23 cellular contexts compared by ENCODE assay signal in genomic region chr1:26411624-26412074, GRCh38. TPM values are rescaled to one million over a fixed set of nuclear protein-coding genes. Genes with fewer than 3 reads are reported as not detected.
DNase-seq lines count a peak whose midpoint lies in the region; ATAC-seq, FAIRE-seq and TF ChIP-seq lines count a peak whose summit lies in the region.
"Had no signal": no experiment of that assay in that cellular context is flagged by ENCODE, and none has a peak within 500 bp of the region (broad histone marks: within the 10 kb centered on the region; RNA-seq: fewer than 3 reads in every experiment).

No MANE protein-coding gene starts in this region.

- DNase-seq in WERI-Rb-1 = no peak
- no peak for DNase-seq in GM03348 (ENCODE audit: low spot score)
- no peak for DNase-seq in left cardiac atrium
- no peak for DNase-seq in HPDE6-E6E7 (ENCODE audit: extremely low spot score)
- DNase-seq: activated CD4-positive, CD25-positive, alpha-beta regulatory T cell treated with anti-CD3 and anti-CD28 coated beads, Interleukin-2, amount 50 U/mL, for 72 hours; activated CD8-positive, alpha-beta memory T cell treated with anti-CD3 and anti-CD28 coated beads for 24 hours; activated T-cell treated with anti-CD3 and anti-CD28 coated beads, Interleukin-2, amount 50 U/mL, for 72 hours; CD8-positive, alpha-beta T cell; GOT3; naive thymus-derived CD4-positive, alpha-beta T cell; NCI-H1105 treated with DMSO at 0.1 percent for 48 hours; NCI-H524 treated with DMSO at 0.1 percent for 48 hours; stimulated activated CD4-positive, alpha-beta T cell treated with anti-CD3 and anti-CD28 coated beads, Interleukin-4, amount 100 ng/mL, for 1 hour; T-helper 9 cell had no signal

- ATAC-seq in GM19035 (IDR thresholded peaks at IDR 0.05; ENCODE audit: unreplicated experiment) (no peak), left cardiac atrium (no peak)
- ATAC-seq: activated T-cell treated with anti-CD3 and anti-CD28 coated beads, Interleukin-2, amount 50 U/mL, for 72 hours; CD8-positive, alpha-beta T cell; naive thymus-derived CD4-positive, alpha-beta T cell had no signal

- intact Hi-C loops in left cardiac atrium (cut with DNase I) = no loop called here

- no peak for TF ChIP-seq CTCF in WERI-Rb-1 (IDR thresholded peaks at IDR 0.05; ENCODE audit: low read depth, low read length)

- H3K27me3 ChIP-seq in WERI-Rb-1 (ENCODE audit: insufficient read depth, low read depth, severe bottlenecking) = no peaks in the 10 kb centered on the region
- no peaks in the 10 kb centered on the region for H3K27me3 ChIP-seq in iPS-18a (ENCODE audit: control insufficient read depth, insufficient read depth, low read length)
- no peaks in the 10 kb centered on the region for H3K27me3 ChIP-seq in neuron (ENCODE audit: insufficient read depth, low read length)

- H3K4me1 ChIP-seq in iPS-18a (ENCODE audit: control insufficient read depth, low read depth, low read length) = peaks cover 41% of the 10 kb centered on the region
- peaks cover 37% of the 10 kb centered on the region for H3K4me1 ChIP-seq in neuron (ENCODE audit: insufficient read depth, low read length)

- H3K27ac ChIP-seq in WERI-Rb-1 (peak overlapping the region; percentile 84), iPS-18a (ENCODE audit: low read length) (peak overlapping the region; percentile 96)
- H3K27ac ChIP-seq: tibial nerve had no signal

- H2AFZ ChIP-seq in neuron (ENCODE audit: low read depth, low read length) = no peak overlapping the region

- peaks cover 15% of the 10 kb centered on the region for H3K9me3 ChIP-seq in WERI-Rb-1 (ENCODE audit: severe bottlenecking)
- H3K9me3 ChIP-seq in iPS-18a (ENCODE audit: control insufficient read depth, low read depth, low read length) = no peaks in the 10 kb centered on the region
- H3K9me3 ChIP-seq in neuron (ENCODE audit: low read length) = no peaks in the 10 kb centered on the region
- H3K9me3 ChIP-seq: tibial nerve had no signal

- H3K9ac ChIP-seq in iPS-18a (ENCODE audit: low read length) = peak overlapping the region; percentile 96

- H3K36me3 ChIP-seq in WERI-Rb-1 = no peaks in the 10 kb centered on the region
- peaks cover 43% of the 10 kb centered on the region for H3K36me3 ChIP-seq in iPS-18a (ENCODE audit: control insufficient read depth, low read depth, low read length)
- peaks cover 29% of the 10 kb centered on the region for H3K36me3 ChIP-seq in neuron (ENCODE audit: insufficient read depth, low read length)
- H3K36me3 ChIP-seq: tibial nerve had no signal

- peak; percentile 61 for FAIRE-seq in G401.6 (lab: Jason Lieb, UNC)
- FAIRE-seq: keratinocyte had no signal

- H3K4me3 ChIP-seq in WERI-Rb-1 (ENCODE audit: low read depth, low read length) (no peak overlapping the region), iPS-18a (ENCODE audit: low read length) (peak overlapping the region; percentile 89), neuron (ENCODE audit: low read length) (peak overlapping the region; percentile 97)
- H3K4me3 ChIP-seq: tibial nerve had no signal

RNA-seq across cellular contexts. Expression of gene LIN28A, which starts 1.0 kb away (rescaled TPM):
- under 1 TPM in 1 of 2 donors, not detected in 1; 0.15 TPM for total RNA-seq in left cardiac atrium
- total RNA-seq: activated T-cell treated with anti-CD3 and anti-CD28 coated beads, Interleukin-2, amount 50 U/mL, for 72 hours; CD8-positive, alpha-beta T cell; fibroblast of lung; HT1080; naive thymus-derived CD4-positive, alpha-beta T cell; pulmonary artery endothelial cell; tibial nerve had no signal

RNA-seq across cellular contexts. Expression of gene DHDDS, which starts 20.5 kb away (rescaled TPM):
- 10 to 100 TPM; 44.7 to 49.6 TPM for total RNA-seq in left cardiac atrium

RNA-seq across cellular contexts. Expression of gene ZNF683, which starts 39.1 kb away (rescaled TPM):
- under 1 TPM in 1 of 2 donors, not detected in 1; 0.35 TPM for total RNA-seq in left cardiac atrium
- total RNA-seq: fibroblast of lung, HT1080, pulmonary artery endothelial cell, tibial nerve had no signal

RNA-seq across cellular contexts. Expression of gene CRYBG2, which starts 57.7 kb away (rescaled TPM):
- total RNA-seq in left cardiac atrium = not detected
- total RNA-seq: fibroblast of lung, pulmonary artery endothelial cell had no signal
